In genomic region chr1:57058652-57059501, GRCh38 we compare ENCODE assay signal across 19 cellular contexts.
DNase-seq lines count a peak whose midpoint lies in the region; ATAC-seq and TF ChIP-seq lines count a peak whose summit lies in the region.
"Had no signal": no experiment of that assay in that cellular context is flagged by ENCODE, and none has a peak within 500 bp of the region (broad histone marks: within the 10 kb centered on the region; RNA-seq: fewer than 3 reads in every experiment).

No MANE protein-coding gene starts in this region.

- no peak overlapping the region for H3K4ac ChIP-seq in trophoblast cell (ENCODE audit: low read depth, low read length)

- H3K79me1 ChIP-seq in trophoblast cell (ENCODE audit: low read length) = no peaks in the 10 kb centered on the region

- no peak overlapping the region for H3K23ac ChIP-seq in trophoblast cell (ENCODE audit: low read length)

- no peaks in the 10 kb centered on the region for H3K36me3 ChIP-seq in Caco-2 (ENCODE audit: control insufficient read depth, insufficient read depth, low read length)
- no peaks in the 10 kb centered on the region for H3K36me3 ChIP-seq in heart right ventricle
- no peaks in the 10 kb centered on the region for H3K36me3 ChIP-seq in trophoblast cell (ENCODE audit: control insufficient read depth in 1 of 2, insufficient read depth in 2 of 2, low read length in 2 of 2)

- no peak overlapping the region for H2BK12ac ChIP-seq in trophoblast cell (ENCODE audit: low read length)

- no peaks in the 10 kb centered on the region for H3K36me3 Mint-ChIP-seq in Caco-2 (ENCODE audit: insufficient read depth, unreplicated experiment)
- H3K36me3 Mint-ChIP-seq in progenitor cell of endocrine pancreas (ENCODE audit: insufficient read depth) = no peaks in the 10 kb centered on the region
- no peaks in the 10 kb centered on the region for H3K36me3 Mint-ChIP-seq in chondrocyte (ENCODE audit: low read depth)
- H3K36me3 Mint-ChIP-seq: CD14-positive monocyte had no signal

- H3K4me1 Mint-ChIP-seq in Caco-2 (ENCODE audit: low read depth, unreplicated experiment) = peaks cover 15% of the 10 kb centered on the region
- peaks cover 17% of the 10 kb centered on the region for H3K4me1 Mint-ChIP-seq in progenitor cell of endocrine pancreas (ENCODE audit: low read depth)
- peaks cover 4% of the 10 kb centered on the region for H3K4me1 Mint-ChIP-seq in chondrocyte (ENCODE audit: low read depth)
- H3K4me1 Mint-ChIP-seq: CD14-positive monocyte had no signal

- no peak overlapping the region for H3K14ac ChIP-seq in trophoblast cell (ENCODE audit: low read length)

- DNase-seq in Caco-2 = no peak
- DNase-seq in NCI-H2029 treated with DMSO at 0.1 percent for 48 hours (lab: John Stamatoyannopoulos, UW) = peak; percentile 40
- peak in 1 of 2 donors; percentile 9 for DNase-seq in heart right ventricle
- DNase-seq in progenitor cell of endocrine pancreas (ENCODE audit: low spot score, unreplicated experiment) = no peak
- no peak for DNase-seq in glomerular visceral epithelial cell (ENCODE audit: extremely low spot score)
- no peak for DNase-seq in chondrocyte (ENCODE audit: low spot score)
- no peak for DNase-seq in trophoblast cell
- DNase-seq: COR-L47, DMS79, MV-4-11, NCI-H1417 treated with DMSO at 0.1 percent for 48 hours, NCI-H2081 treated with DMSO at 0.1 percent for 48 hours, NCI-H2227 treated with DMSO at 0.1 percent for 48 hours, NCI-H524, SK-N-SH had no signal

- BruUV-seq in Caco-2 (replicated peaks; lab: Mats Ljungman, UMichigan) = no TSS peak

- intact Hi-C loops in Caco-2 (cut with micrococcal nuclease; ENCODE audit: unreplicated experiment) = no loop called here
- intact Hi-C loops in heart right ventricle (cut with DNase I) = loop anchor here in 1 of 10 donors (10.0 kb wide), 1 partner anchor 56 kb away; no protein-coding TSS in a partner anchor

- CTCF ChIA-PET in Caco-2 (lab: Charles Lee) = no interaction called here

- no peak overlapping the region for H2BK120ac ChIP-seq in trophoblast cell (ENCODE audit: insufficient read depth, low read length, poor library complexity)

- H3K18ac ChIP-seq in trophoblast cell (ENCODE audit: low read length) = no peak overlapping the region

- no peak overlapping the region for H3K4me3 Mint-ChIP-seq in Caco-2 (ENCODE audit: unreplicated experiment)
- no peak overlapping the region for H3K4me3 Mint-ChIP-seq in progenitor cell of endocrine pancreas (ENCODE audit: low read depth)
- H3K4me3 Mint-ChIP-seq in chondrocyte (ENCODE audit: unreplicated experiment) = no peak overlapping the region
- H3K4me3 Mint-ChIP-seq: CD14-positive monocyte had no signal

- no peak overlapping the region for H2AK5ac ChIP-seq in trophoblast cell (ENCODE audit: low read length)

- TF ChIP-seq CTCF in Caco-2 (IDR thresholded peaks at IDR 0.05; ENCODE audit: insufficient read depth in 1 of 2, low read depth in 1 of 2, low read length in 1 of 2, severe bottlenecking in 1 of 2, unreplicated experiment in 1 of 2) = no peak
- TF ChIP-seq CTCF in heart right ventricle (IDR thresholded peaks at IDR 0.05) = no peak
- TF ChIP-seq CTCF in progenitor cell of endocrine pancreas (IDR thresholded peaks at IDR 0.05; ENCODE audit: unreplicated experiment) = no peak
- no peak for TF ChIP-seq CTCF in chondrocyte (IDR thresholded peaks at IDR 0.05)

- no peak overlapping the region for H2AFZ ChIP-seq in trophoblast cell (ENCODE audit: insufficient read depth, low read length, poor library complexity)

- POLR2A ChIA-PET in Caco-2 (lab: Charles Lee) = no interaction called here

- H4K12ac ChIP-seq in trophoblast cell (ENCODE audit: low read depth, low read length) = no peak overlapping the region

- H2BK5ac ChIP-seq in trophoblast cell (ENCODE audit: low read depth, low read length, poor library complexity) = no peak overlapping the region

- H4K8ac ChIP-seq in trophoblast cell (ENCODE audit: low read depth, low read length) = no peak overlapping the region

- no peak overlapping the region for H3K4me2 ChIP-seq in trophoblast cell (ENCODE audit: low read length)
- H3K4me2 ChIP-seq: SK-N-SH had no signal

- H3K9ac ChIP-seq in trophoblast cell (ENCODE audit: low read length) = no peak overlapping the region
- H3K9ac ChIP-seq: SK-N-SH had no signal

- H3K9me3 ChIP-seq in Caco-2 (no peaks in the 10 kb centered on the region), heart right ventricle (no peaks in the 10 kb centered on the region), trophoblast cell (ENCODE audit: insufficient read depth, low read depth, low read length) (no peaks in the 10 kb centered on the region)
- H3K9me3 ChIP-seq: SK-N-SH had no signal

- WGBS in heart right ventricle, 2 donors = 58 to 67% methylated on average over 6 of the region's 6 CpGs
- WGBS in trophoblast cell (ENCODE audit: extremely low coverage, insufficient coverage, insufficient read length) = no CpG with 5 or more reads among the region's 6 CpGs

- H3K27ac ChIP-seq in heart right ventricle (peak overlapping the region in 5 of 10 donors; percentile 8 to 56 (median 52)), trophoblast cell (ENCODE audit: low read depth, low read length) (no peak overlapping the region)

- no peaks in the 10 kb centered on the region for H3K27me3 ChIP-seq in Caco-2 (replicated peaks; ENCODE audit: control insufficient read depth, insufficient read depth, low read length)
- no peaks in the 10 kb centered on the region for H3K27me3 ChIP-seq in heart right ventricle
- H3K27me3 ChIP-seq in trophoblast cell (ENCODE audit: insufficient read depth, low read length) = no peaks in the 10 kb centered on the region

- H3K27ac Mint-ChIP-seq in Caco-2 (ENCODE audit: unreplicated experiment) = peak overlapping the region; percentile 56
- peak overlapping the region; percentile 14 for H3K27ac Mint-ChIP-seq in progenitor cell of endocrine pancreas
- H3K27ac Mint-ChIP-seq in chondrocyte (ENCODE audit: unreplicated experiment) = no peak overlapping the region
- H3K27ac Mint-ChIP-seq: CD14-positive monocyte had no signal

- no peak overlapping the region for H3K4me3 ChIP-seq in Caco-2 (ENCODE audit: low read depth, low read length)
- H3K4me3 ChIP-seq in heart right ventricle = no peak overlapping the region
- H3K4me3 ChIP-seq in trophoblast cell (ENCODE audit: low read depth, low read length) = no peak overlapping the region
- H3K4me3 ChIP-seq: K562 had no signal

- H3K9me3 Mint-ChIP-seq in Caco-2 (ENCODE audit: unreplicated experiment) (no peaks in the 10 kb centered on the region), progenitor cell of endocrine pancreas (ENCODE audit: low read depth) (no peaks in the 10 kb centered on the region), chondrocyte (ENCODE audit: low read depth) (no peaks in the 10 kb centered on the region)

- H3K79me2 ChIP-seq in trophoblast cell (ENCODE audit: control insufficient read depth, insufficient read depth, low read length, poor library complexity) = no peaks in the 10 kb centered on the region

- peak in 7 of 8 donors; percentile 52 to 93 (median 79) for ATAC-seq in heart right ventricle
- no peak for ATAC-seq in GM18517 (IDR thresholded peaks at IDR 0.05; ENCODE audit: unreplicated experiment)
- ATAC-seq: HCT116, K562 had no signal

- no peak overlapping the region for H4K91ac ChIP-seq in trophoblast cell (ENCODE audit: low read depth, low read length)

- H3K27me3 Mint-ChIP-seq in Caco-2 (ENCODE audit: insufficient read depth, unreplicated experiment) (no peaks in the 10 kb centered on the region), progenitor cell of endocrine pancreas (peaks cover 24% of the 10 kb centered on the region), chondrocyte (ENCODE audit: low read depth) (no peaks in the 10 kb centered on the region)

- H3K4me1 ChIP-seq in Caco-2 (peaks cover 13% of the 10 kb centered on the region; the same call in 1 of the 2 replicates), heart right ventricle (peaks cover 0 to 14% (median 0%) of the 10 kb centered on the region in 9 donors), trophoblast cell (ENCODE audit: control insufficient read depth in 1 of 2, insufficient read depth in 2 of 2, low read length in 2 of 2) (no peaks in the 10 kb centered on the region)
